Comparison of ENCODE assay signal across 16 cellular contexts in the genomic region with DNA sequence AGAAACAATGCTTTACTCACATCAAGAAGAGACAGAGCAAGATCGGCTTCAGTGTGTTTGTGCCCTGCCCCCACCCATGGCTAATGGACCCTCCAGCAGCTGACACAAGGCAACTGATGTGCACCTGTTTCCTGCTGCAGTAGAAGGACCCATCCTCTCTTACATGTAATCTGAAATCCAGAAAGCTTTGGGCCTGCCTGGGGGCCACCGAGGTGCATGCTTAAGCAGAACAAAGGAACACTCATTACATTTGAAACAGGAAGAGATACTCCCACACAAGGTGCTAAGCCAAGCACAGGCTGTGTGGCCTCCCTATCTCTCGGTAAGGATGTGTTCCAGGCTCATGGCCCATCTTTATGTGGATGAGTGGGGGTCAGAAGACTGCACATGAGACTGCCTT.
A peak's percentile ranks its signal among the peaks of the same experiment; 100 is the strongest.
DNase-seq lines count a peak whose midpoint lies in the region; ATAC-seq and TF ChIP-seq lines count a peak whose summit lies in the region.
"Had no signal": no experiment of that assay in that cellular context is flagged by ENCODE, and none has a peak within 500 bp of the region (broad histone marks: within the 10 kb centered on the region; RNA-seq: fewer than 3 reads in every experiment).

No MANE protein-coding gene starts in this region.

- no peak for TF ChIP-seq POLR2A in lower leg skin (IDR thresholded peaks at IDR 0.05)

- H3K9me3 ChIP-seq in OCI-LY1 (ENCODE audit: low read length) = no peaks in the 10 kb centered on the region
- H3K9me3 ChIP-seq: upper lobe of right lung had no signal

- H3K27me3 ChIP-seq in GM06990 (replicated peaks; ENCODE audit: control insufficient read depth, insufficient read depth, low read length) = no peaks in the 10 kb centered on the region
- no peaks in the 10 kb centered on the region for H3K27me3 ChIP-seq in OCI-LY1 (ENCODE audit: insufficient read depth, low read length)
- H3K27me3 ChIP-seq: upper lobe of right lung had no signal

- H3K4me3 ChIP-seq in GM06990 (replicated peaks; ENCODE audit: low read depth, low read length) (no peak overlapping the region), OCI-LY1 (ENCODE audit: low read depth, low read length, poor library complexity, severe bottlenecking) (no peak overlapping the region), lower leg skin (ENCODE audit: low read depth, poor library complexity, severe bottlenecking) (no peak overlapping the region)
- H3K4me3 ChIP-seq: upper lobe of right lung had no signal

- H3K4me2 ChIP-seq in OCI-LY1 (ENCODE audit: low read length) = peak overlapping the region; percentile 22; the same call in 1 of the 2 replicates

- H2AFZ ChIP-seq in OCI-LY1 (ENCODE audit: low read length) = no peak overlapping the region

- H3K9me2 ChIP-seq in OCI-LY1 (ENCODE audit: low read depth, low read length) = no peaks in the 10 kb centered on the region

- H3K27ac ChIP-seq in OCI-LY1 (ENCODE audit: low read depth, low read length, poor library complexity, severe bottlenecking) = peak overlapping the region; percentile 69
- H3K27ac ChIP-seq: upper lobe of right lung had no signal

- peak; percentile 62 for ATAC-seq in GM21526 (IDR thresholded peaks at IDR 0.05; ENCODE audit: low FRiP score, unreplicated experiment)
- ATAC-seq in HG03066 (IDR thresholded peaks at IDR 0.05; ENCODE audit: low read depth, unreplicated experiment) = peak; percentile 59
- ATAC-seq: activated T-helper 17 cell treated with anti-CD3 and anti-CD28 coated beads, Interleukin-2, amount 50 U/mL, for 72 hours; right cardiac atrium; upper lobe of right lung had no signal

- H3F3A ChIP-seq in OCI-LY1 (ENCODE audit: insufficient read depth, low read length) = no peaks in the 10 kb centered on the region

- DNase-seq in GM06990 (ENCODE audit: extremely low read depth, insufficient read length) = peak; percentile 34
- no peak for DNase-seq in lower leg skin (ENCODE audit: low spot score in 2 of 2)
- DNase-seq in SHP77 treated with DMSO at 0.1 percent for 48 hours (lab: John Stamatoyannopoulos, UW) = no peak
- no peak for DNase-seq in superior temporal gyrus (ENCODE audit: extremely low spot score)
- no peak for DNase-seq in RPMI8226
- DNase-seq: activated CD4-positive, alpha-beta memory T cell treated with anti-CD3 and anti-CD28 coated beads for 36 hours; DMS153; MV-4-11; NCI-H2227 treated with DMSO at 0.1 percent for 48 hours; right cardiac atrium; stimulated activated CD4-positive, alpha-beta T cell treated with anti-CD3 and anti-CD28 coated beads, Interleukin-4, amount 100 ng/mL, for 1 hour; upper lobe of right lung had no signal

- H3K36me3 ChIP-seq in GM06990 (ENCODE audit: control insufficient read depth, insufficient read depth, low read length) (no peaks in the 10 kb centered on the region), OCI-LY1 (ENCODE audit: insufficient read depth, low read length) (no peaks in the 10 kb centered on the region)
- H3K36me3 ChIP-seq: upper lobe of right lung had no signal

- no peak overlapping the region for H3K9ac ChIP-seq in OCI-LY1 (ENCODE audit: low read length)

- H3K79me2 ChIP-seq in OCI-LY1 (ENCODE audit: insufficient read depth, low read length) = no peaks in the 10 kb centered on the region

- 67 to 74% methylated on average over 3 of the region's 3 CpGs for WGBS in lower leg skin, 2 donors

- TF ChIP-seq CTCF in GM06990 (IDR thresholded peaks at IDR 0.05; ENCODE audit: insufficient read depth, low read length, poor library complexity, severe bottlenecking) (no peak), OCI-LY1 (IDR thresholded peaks at IDR 0.05; ENCODE audit: low read length) (no peak), lower leg skin (IDR thresholded peaks at IDR 0.05) (no peak)

- H4K20me1 ChIP-seq in OCI-LY1 (ENCODE audit: insufficient read depth, low read length) = no peaks in the 10 kb centered on the region

- intact Hi-C loops in lower leg skin (cut with DNase I; ENCODE audit: low total_unique reads) = no loop called here

- peaks cover 46% of the 10 kb centered on the region for H3K4me1 ChIP-seq in OCI-LY1 (ENCODE audit: insufficient read depth, low read length, severe bottlenecking)
- H3K4me1 ChIP-seq: upper lobe of right lung had no signal
